ENCODE assay signal across 11 cellular contexts in genomic region chr20:19888269-19888669, GRCh38.
DNase-seq lines count a peak whose midpoint lies in the region; ATAC-seq, FAIRE-seq and TF ChIP-seq lines count a peak whose summit lies in the region.
"Had no signal": no experiment of that assay in that cellular context is flagged by ENCODE, and none has a peak within 500 bp of the region (broad histone marks: within the 10 kb centered on the region; RNA-seq: fewer than 3 reads in every experiment).

No MANE protein-coding gene starts in this region.

- TF ChIP-seq CTCF in HFFc6 (IDR thresholded peaks at IDR 0.05) (no peak), kidney (IDR thresholded peaks at IDR 0.05; ENCODE audit: borderline replicate concordance, extremely low read depth, insufficient read depth) (no peak), gastrocnemius medialis (IDR thresholded peaks at IDR 0.05 in 4 of 5, conservative IDR thresholded peaks at IDR 0.05 in 1 of 5) (no peak)

- H3K4me1 ChIP-seq in kidney (ENCODE audit: control insufficient read depth in 1 of 2, insufficient read depth in 1 of 2, low read depth in 1 of 2, low read length in 2 of 2) (peaks cover 27 to 41% of the 10 kb centered on the region in 2 donors), gastrocnemius medialis (peaks cover 50 to 64% of the 10 kb centered on the region in 2 donors)

- H3K27me3 Mint-ChIP-seq in HFFc6 (ENCODE audit: insufficient read depth) = peaks cover 2% of the 10 kb centered on the region
- peaks cover 19% of the 10 kb centered on the region for H3K27me3 Mint-ChIP-seq in activated CD4-positive, alpha-beta T cell treated with anti-CD3 and anti-CD28 coated beads for 36 hours

- ATAC-seq in gastrocnemius medialis = peak; percentile 25 to 27
- ATAC-seq in GM19467 (IDR thresholded peaks at IDR 0.05; ENCODE audit: unreplicated experiment) = no peak
- ATAC-seq in activated CD4-positive, alpha-beta T cell treated with anti-CD3 and anti-CD28 coated beads for 36 hours = no peak
- ATAC-seq in HG03439 (IDR thresholded peaks at IDR 0.05; ENCODE audit: unreplicated experiment) = no peak

- DNase-seq in HFFc6 = no peak
- DNase-seq in kidney = peak; percentile 73
- DNase-seq in gastrocnemius medialis = peak in 1 of 2 donors; percentile 19
- no peak for DNase-seq in frontal cortex (ENCODE audit: low spot score in 2 of 2)
- no peak for DNase-seq in activated CD4-positive, alpha-beta T cell treated with anti-CD3 and anti-CD28 coated beads for 36 hours
- DNase-seq: KBM-7 had no signal

- H3K27ac Mint-ChIP-seq in HFFc6 = peak overlapping the region; percentile 65
- no peak overlapping the region for H3K27ac Mint-ChIP-seq in activated CD4-positive, alpha-beta T cell treated with anti-CD3 and anti-CD28 coated beads for 36 hours
- H3K27ac Mint-ChIP-seq: T-helper 1 cell treated with Interleukin-12 subunit alpha and Interleukin-12 subunit beta and Interleukin-4 antibody, amounts not matched to agents 30 μg/mL and 1 μg/mL, for 36 hours had no signal

- H3K9ac ChIP-seq in kidney (ENCODE audit: low read length in 2 of 2) = peak overlapping the region in 1 of 2 donors; percentile 42

- H3K9me3 ChIP-seq in kidney (ENCODE audit: control insufficient read depth in 1 of 2, low read length in 2 of 2) = no peaks in the 10 kb centered on the region
- H3K9me3 ChIP-seq in gastrocnemius medialis = no peaks in the 10 kb centered on the region

- intact Hi-C loops in kidney (cut with DNase I) (no loop called here), gastrocnemius medialis (cut with DNase I; ENCODE audit: low total_unique reads) (loop anchor here (5.0 kb wide), 5 partner anchors 49 to 196 kb away; no protein-coding TSS in a partner anchor)
- intact Hi-C loops in activated CD4-positive, alpha-beta T cell treated with anti-CD3 and anti-CD28 coated beads for 36 hours (cut with DNase I, micrococcal nuclease) = no loop called here

- POLR2A ChIA-PET in activated CD4-positive, alpha-beta T cell treated with anti-CD3 and anti-CD28 coated beads for 36 hours (lab: Charles Lee) = no interaction called here

- peak overlapping the region; percentile 39; the same call in 1 of the 2 replicates for H3K4me3 Mint-ChIP-seq in HFFc6
- H3K4me3 Mint-ChIP-seq in activated CD4-positive, alpha-beta T cell treated with anti-CD3 and anti-CD28 coated beads for 36 hours = no peak overlapping the region
- H3K4me3 Mint-ChIP-seq: T-helper 1 cell treated with Interleukin-12 subunit alpha and Interleukin-12 subunit beta and Interleukin-4 antibody, amounts not matched to agents 30 μg/mL and 1 μg/mL, for 36 hours had no signal

- H3K36me3 ChIP-seq in kidney (ENCODE audit: control insufficient read depth in 1 of 2, insufficient read depth in 2 of 2, low read length in 2 of 2) (peaks cover 4 to 5% of the 10 kb centered on the region in 2 donors), gastrocnemius medialis (no peaks in the 10 kb centered on the region)

- in situ Hi-C loops in gastrocnemius medialis (cut with MboI; ENCODE audit: low sequenced_read_pairs in 4 of 4) = loop anchor here in 2 of 4 donors (10.0 to 25.0 kb wide), 2 partner anchors 57 to 201 kb away; no protein-coding TSS in a partner anchor

- H3K4me3 ChIP-seq in kidney (ENCODE audit: low read length in 2 of 2) (peak overlapping the region; percentile 59 to 75), gastrocnemius medialis (peak overlapping the region; percentile 7 to 42 (median 37))

- no peaks in the 10 kb centered on the region for H3K27me3 ChIP-seq in gastrocnemius medialis

- H3K36me3 Mint-ChIP-seq in HFFc6 (ENCODE audit: low read depth) = peaks cover 25% of the 10 kb centered on the region
- no peaks in the 10 kb centered on the region for H3K36me3 Mint-ChIP-seq in activated CD4-positive, alpha-beta T cell treated with anti-CD3 and anti-CD28 coated beads for 36 hours (ENCODE audit: low read depth)

- H3K27ac ChIP-seq in angular gyrus (ENCODE audit: low read depth, low read length) (peak overlapping the region; percentile 89), kidney (ENCODE audit: low read depth in 2 of 2, low read length in 2 of 2) (peak overlapping the region; percentile 85 to 93), gastrocnemius medialis (peak overlapping the region; percentile 67 to 80 (median 77))

- CTCF ChIA-PET in activated CD4-positive, alpha-beta T cell treated with anti-CD3 and anti-CD28 coated beads for 36 hours (lab: Charles Lee) = interaction anchor here (0.6 to 1.3 kb wide), 3 partner anchors 9 to 537 kb away, joined by 3 to 4 read pairs (median 3); no protein-coding TSS in a partner anchor

- FAIRE-seq in kidney (lab: Jason Lieb, UNC) (no peak), frontal cortex (lab: Jason Lieb, UNC) (no peak)
- FAIRE-seq: H1 had no signal

- H3K9me3 Mint-ChIP-seq in HFFc6 = peaks cover 9% of the 10 kb centered on the region
- H3K9me3 Mint-ChIP-seq in activated CD4-positive, alpha-beta T cell treated with anti-CD3 and anti-CD28 coated beads for 36 hours (ENCODE audit: low read depth) = no peaks in the 10 kb centered on the region
- H3K9me3 Mint-ChIP-seq: T-helper 1 cell treated with Interleukin-12 subunit alpha and Interleukin-12 subunit beta and Interleukin-4 antibody, amounts not matched to agents 30 μg/mL and 1 μg/mL, for 36 hours had no signal

- H3K4me1 Mint-ChIP-seq in HFFc6 (ENCODE audit: low read depth) = peaks cover 81% of the 10 kb centered on the region
- H3K4me1 Mint-ChIP-seq in activated CD4-positive, alpha-beta T cell treated with anti-CD3 and anti-CD28 coated beads for 36 hours = no peaks in the 10 kb centered on the region

- TF ChIP-seq POLR2A in gastrocnemius medialis (IDR thresholded peaks at IDR 0.05) = no peak

Comparison
In these comparisons a context has a peak if more than half of its experiments do, and no peak if none do; other contexts are left out.
1. ATAC-seq: peak in gastrocnemius medialis (2 of 2); none in GM19467 (single experiment), activated CD4-positive, alpha-beta T cell treated with anti-CD3 and anti-CD28 coated beads for 36 hours (single experiment) and HG03439 (single experiment).
2. Peak in every context shown above with its lines, with median percentiles within 50 percentile points of each other: H3K27ac ChIP-seq.